In the genomic region with DNA sequence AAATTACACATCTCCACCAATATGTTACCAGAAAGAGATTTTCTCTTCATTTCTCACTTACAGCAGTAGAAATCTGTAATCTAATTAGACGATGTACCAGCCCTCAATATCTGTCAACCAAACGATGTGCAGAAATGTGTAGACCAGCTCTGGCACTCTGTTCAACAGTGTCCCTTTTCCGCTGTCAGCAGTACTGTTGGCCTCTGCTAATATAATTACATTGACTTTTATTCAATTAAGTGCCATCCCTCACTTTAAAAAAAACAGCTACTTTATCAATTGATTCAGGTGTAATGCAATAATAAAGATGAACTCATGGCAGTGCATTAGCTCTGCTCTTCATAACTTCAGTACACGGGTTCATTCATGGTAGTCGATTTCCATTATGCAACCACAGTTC, we compare ENCODE assay signal across 1 cellular context.
A peak's percentile ranks its signal among the peaks of the same experiment; 100 is the strongest.
TF ChIP-seq lines count a peak whose summit lies in the region.

No MANE protein-coding gene starts in this region.

TF ChIP-seq in SK-N-SH, 30 proteins besides CTCF, POLR2A, EP300 and RAD21 (continued from another document):
- TF ChIP-seq FOXJ3 (CRISPR knock-in tag; IDR thresholded peaks at IDR 0.05) (peak; percentile 74; the same call in 1 of the 2 replicates), GABPA (IDR thresholded peaks at IDR 0.05; ENCODE audit: low read depth) (no peak), JUND (IDR thresholded peaks at IDR 0.05) (no peak), MXI1 (IDR thresholded peaks at IDR 0.05; ENCODE audit: low read depth, low read length) (0 out of 2 replicates have a peak, but pooled peaks have one; percentile 16), FOSL2 (IDR thresholded peaks at IDR 0.05; ENCODE audit: borderline replicate concordance, low read depth) (no peak), RCOR1 (IDR thresholded peaks at IDR 0.05; ENCODE audit: low read length) (peak; percentile 100), TEAD4 (IDR thresholded peaks at IDR 0.05; ENCODE audit: borderline replicate concordance, insufficient read depth) (no peak), RXRA (IDR thresholded peaks at IDR 0.05; ENCODE audit: borderline replicate concordance, low read depth) (no peak), SIN3A (IDR thresholded peaks at IDR 0.05; ENCODE audit: borderline replicate concordance, low read depth, low read length) (no peak), EZH2phosphoT487 (IDR thresholded peaks at IDR 0.05; ENCODE audit: borderline replicate concordance, low read depth) (no peak), RFX5 (IDR thresholded peaks at IDR 0.05; ENCODE audit: low read length) (no peak), NRF1 (IDR thresholded peaks at IDR 0.05; ENCODE audit: low read depth, low read length) (no peak)
- TF ChIP-seq, protein P1, sequence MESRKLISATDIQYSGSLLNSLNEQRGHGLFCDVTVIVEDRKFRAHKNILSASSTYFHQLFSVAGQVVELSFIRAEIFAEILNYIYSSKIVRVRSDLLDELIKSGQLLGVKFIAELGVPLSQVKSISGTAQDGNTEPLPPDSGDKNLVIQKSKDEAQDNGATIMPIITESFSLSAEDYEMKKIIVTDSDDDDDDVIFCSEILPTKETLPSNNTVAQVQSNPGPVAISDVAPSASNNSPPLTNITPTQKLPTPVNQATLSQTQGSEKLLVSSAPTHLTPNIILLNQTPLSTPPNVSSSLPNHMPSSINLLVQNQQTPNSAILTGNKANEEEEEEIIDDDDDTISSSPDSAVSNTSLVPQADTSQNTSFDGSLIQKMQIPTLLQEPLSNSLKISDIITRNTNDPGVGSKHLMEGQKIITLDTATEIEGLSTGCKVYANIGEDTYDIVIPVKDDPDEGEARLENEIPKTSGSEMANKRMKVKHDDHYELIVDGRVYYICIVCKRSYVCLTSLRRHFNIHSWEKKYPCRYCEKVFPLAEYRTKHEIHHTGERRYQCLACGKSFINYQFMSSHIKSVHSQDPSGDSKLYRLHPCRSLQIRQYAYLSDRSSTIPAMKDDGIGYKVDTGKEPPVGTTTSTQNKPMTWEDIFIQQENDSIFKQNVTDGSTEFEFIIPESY (IDR thresholded peaks at IDR 0.05; ENCODE audit: borderline replicate concordance, low read depth): no peak
- TF ChIP-seq, protein P2, sequence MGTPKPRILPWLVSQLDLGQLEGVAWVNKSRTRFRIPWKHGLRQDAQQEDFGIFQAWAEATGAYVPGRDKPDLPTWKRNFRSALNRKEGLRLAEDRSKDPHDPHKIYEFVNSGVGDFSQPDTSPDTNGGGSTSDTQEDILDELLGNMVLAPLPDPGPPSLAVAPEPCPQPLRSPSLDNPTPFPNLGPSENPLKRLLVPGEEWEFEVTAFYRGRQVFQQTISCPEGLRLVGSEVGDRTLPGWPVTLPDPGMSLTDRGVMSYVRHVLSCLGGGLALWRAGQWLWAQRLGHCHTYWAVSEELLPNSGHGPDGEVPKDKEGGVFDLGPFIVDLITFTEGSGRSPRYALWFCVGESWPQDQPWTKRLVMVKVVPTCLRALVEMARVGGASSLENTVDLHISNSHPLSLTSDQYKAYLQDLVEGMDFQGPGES (IDR thresholded peaks at IDR 0.05; ENCODE audit: low read depth, low read length): no peak
- TF ChIP-seq, protein P3, sequence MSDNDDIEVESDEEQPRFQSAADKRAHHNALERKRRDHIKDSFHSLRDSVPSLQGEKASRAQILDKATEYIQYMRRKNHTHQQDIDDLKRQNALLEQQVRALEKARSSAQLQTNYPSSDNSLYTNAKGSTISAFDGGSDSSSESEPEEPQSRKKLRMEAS (IDR thresholded peaks at IDR 0.05; ENCODE audit: low read depth): no peak
- TF ChIP-seq, protein P4, sequence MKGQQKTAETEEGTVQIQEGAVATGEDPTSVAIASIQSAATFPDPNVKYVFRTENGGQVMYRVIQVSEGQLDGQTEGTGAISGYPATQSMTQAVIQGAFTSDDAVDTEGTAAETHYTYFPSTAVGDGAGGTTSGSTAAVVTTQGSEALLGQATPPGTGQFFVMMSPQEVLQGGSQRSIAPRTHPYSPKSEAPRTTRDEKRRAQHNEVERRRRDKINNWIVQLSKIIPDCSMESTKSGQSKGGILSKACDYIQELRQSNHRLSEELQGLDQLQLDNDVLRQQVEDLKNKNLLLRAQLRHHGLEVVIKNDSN (IDR thresholded peaks at IDR 0.05; ENCODE audit: borderline replicate concordance, low read depth): no peak
- TF ChIP-seq, protein P5, sequence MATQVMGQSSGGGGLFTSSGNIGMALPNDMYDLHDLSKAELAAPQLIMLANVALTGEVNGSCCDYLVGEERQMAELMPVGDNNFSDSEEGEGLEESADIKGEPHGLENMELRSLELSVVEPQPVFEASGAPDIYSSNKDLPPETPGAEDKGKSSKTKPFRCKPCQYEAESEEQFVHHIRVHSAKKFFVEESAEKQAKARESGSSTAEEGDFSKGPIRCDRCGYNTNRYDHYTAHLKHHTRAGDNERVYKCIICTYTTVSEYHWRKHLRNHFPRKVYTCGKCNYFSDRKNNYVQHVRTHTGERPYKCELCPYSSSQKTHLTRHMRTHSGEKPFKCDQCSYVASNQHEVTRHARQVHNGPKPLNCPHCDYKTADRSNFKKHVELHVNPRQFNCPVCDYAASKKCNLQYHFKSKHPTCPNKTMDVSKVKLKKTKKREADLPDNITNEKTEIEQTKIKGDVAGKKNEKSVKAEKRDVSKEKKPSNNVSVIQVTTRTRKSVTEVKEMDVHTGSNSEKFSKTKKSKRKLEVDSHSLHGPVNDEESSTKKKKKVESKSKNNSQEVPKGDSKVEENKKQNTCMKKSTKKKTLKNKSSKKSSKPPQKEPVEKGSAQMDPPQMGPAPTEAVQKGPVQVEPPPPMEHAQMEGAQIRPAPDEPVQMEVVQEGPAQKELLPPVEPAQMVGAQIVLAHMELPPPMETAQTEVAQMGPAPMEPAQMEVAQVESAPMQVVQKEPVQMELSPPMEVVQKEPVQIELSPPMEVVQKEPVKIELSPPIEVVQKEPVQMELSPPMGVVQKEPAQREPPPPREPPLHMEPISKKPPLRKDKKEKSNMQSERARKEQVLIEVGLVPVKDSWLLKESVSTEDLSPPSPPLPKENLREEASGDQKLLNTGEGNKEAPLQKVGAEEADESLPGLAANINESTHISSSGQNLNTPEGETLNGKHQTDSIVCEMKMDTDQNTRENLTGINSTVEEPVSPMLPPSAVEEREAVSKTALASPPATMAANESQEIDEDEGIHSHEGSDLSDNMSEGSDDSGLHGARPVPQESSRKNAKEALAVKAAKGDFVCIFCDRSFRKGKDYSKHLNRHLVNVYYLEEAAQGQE (IDR thresholded peaks at IDR 0.05; ENCODE audit: low read depth, low read length): no peak
